2 cellular contexts compared by ENCODE assay signal in genomic region chr22:39302431-39302960, GRCh38.
A peak's percentile ranks its signal among the peaks of the same experiment; 100 is the strongest.
TF ChIP-seq lines count a peak whose summit lies in the region.

No MANE protein-coding gene starts in this region.

TF ChIP-seq in A549, 52 proteins besides CTCF, POLR2A, EP300 and RAD21:
- TF ChIP-seq FOSL2 (IDR thresholded peaks at IDR 0.05) (no peak), FOSL2 (CRISPR knock-in tag; IDR thresholded peaks at IDR 0.05) (no peak), MAFK (IDR thresholded peaks at IDR 0.05; ENCODE audit: partially characterized antibody) (no peak), FOXS1 (CRISPR knock-in tag; IDR thresholded peaks at IDR 0.05) (no peak), E2F6 (IDR thresholded peaks at IDR 0.05; ENCODE audit: borderline replicate concordance, low read depth) (no peak), ZFP36 (IDR thresholded peaks at IDR 0.05; ENCODE audit: borderline replicate concordance, partially characterized antibody) (peak; percentile 89), GATA3 (IDR thresholded peaks at IDR 0.05; ENCODE audit: borderline replicate concordance) (no peak), HMGXB4 (CRISPR knock-in tag; IDR thresholded peaks at IDR 0.05; ENCODE audit: borderline replicate concordance) (no peak), NPAS2 (CRISPR knock-in tag; IDR thresholded peaks at IDR 0.05; ENCODE audit: borderline replicate concordance) (no peak)

TF ChIP-seq in K562, 482 proteins besides CTCF, POLR2A, EP300 and RAD21:
- TF ChIP-seq E2F8 (IDR thresholded peaks at IDR 0.05; ENCODE audit: low read depth, partially characterized antibody) = no peak
- peak; percentile 96 for TF ChIP-seq ZFP36 (IDR thresholded peaks at IDR 0.05; ENCODE audit: low read depth, low read length, partially characterized antibody)
- 0 out of 2 replicates have a peak, but pooled peaks have one; percentile 30 for TF ChIP-seq BCOR (IDR thresholded peaks at IDR 0.05)
- no peak for TF ChIP-seq ZNF583 (CRISPR knock-in tag; IDR thresholded peaks at IDR 0.05)
